In the genomic region with DNA sequence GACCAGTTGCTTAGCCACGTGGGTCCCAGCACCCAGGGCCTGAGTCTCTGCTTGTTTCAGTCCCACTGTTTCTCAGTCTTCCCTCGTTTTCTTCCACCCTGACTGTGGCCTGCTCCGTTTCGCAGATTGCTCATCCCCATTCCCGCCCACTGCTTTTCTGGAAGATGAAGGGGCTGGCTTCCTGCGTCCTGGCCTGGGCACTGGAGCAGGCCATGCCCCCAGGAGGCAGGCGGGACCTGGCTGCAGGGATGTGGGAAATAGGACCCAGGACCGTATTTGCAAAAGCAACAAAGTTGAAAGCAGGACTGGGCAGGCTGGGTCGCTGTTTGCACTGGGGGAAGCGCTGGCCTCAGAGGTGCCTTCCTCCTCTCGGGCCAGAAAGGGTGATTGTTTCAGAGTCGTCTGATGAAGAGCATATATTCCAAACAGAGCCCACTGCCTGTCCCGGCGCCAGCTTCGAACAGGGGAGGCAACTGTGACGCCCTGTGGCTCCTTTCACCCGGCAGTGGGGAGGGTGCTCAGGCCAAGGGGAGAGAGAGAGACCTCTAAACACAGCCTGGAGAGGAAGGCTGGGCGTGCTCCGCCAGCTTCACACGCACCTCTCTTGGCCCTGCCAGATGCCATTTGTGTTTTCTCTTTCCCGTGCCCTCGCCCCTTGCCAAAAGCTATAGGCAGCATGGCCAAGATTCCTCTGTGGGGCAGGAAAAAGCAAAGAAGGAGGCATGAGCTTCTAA, we compare ENCODE assay signal across 1 cellular context.
TF ChIP-seq lines count a peak whose summit lies in the region.

No MANE protein-coding gene starts in this region.

TF ChIP-seq in HepG2, 621 proteins besides CTCF, POLR2A, EP300 and RAD21 (continued from another document and continues in another):
- TF ChIP-seq, protein P1, sequence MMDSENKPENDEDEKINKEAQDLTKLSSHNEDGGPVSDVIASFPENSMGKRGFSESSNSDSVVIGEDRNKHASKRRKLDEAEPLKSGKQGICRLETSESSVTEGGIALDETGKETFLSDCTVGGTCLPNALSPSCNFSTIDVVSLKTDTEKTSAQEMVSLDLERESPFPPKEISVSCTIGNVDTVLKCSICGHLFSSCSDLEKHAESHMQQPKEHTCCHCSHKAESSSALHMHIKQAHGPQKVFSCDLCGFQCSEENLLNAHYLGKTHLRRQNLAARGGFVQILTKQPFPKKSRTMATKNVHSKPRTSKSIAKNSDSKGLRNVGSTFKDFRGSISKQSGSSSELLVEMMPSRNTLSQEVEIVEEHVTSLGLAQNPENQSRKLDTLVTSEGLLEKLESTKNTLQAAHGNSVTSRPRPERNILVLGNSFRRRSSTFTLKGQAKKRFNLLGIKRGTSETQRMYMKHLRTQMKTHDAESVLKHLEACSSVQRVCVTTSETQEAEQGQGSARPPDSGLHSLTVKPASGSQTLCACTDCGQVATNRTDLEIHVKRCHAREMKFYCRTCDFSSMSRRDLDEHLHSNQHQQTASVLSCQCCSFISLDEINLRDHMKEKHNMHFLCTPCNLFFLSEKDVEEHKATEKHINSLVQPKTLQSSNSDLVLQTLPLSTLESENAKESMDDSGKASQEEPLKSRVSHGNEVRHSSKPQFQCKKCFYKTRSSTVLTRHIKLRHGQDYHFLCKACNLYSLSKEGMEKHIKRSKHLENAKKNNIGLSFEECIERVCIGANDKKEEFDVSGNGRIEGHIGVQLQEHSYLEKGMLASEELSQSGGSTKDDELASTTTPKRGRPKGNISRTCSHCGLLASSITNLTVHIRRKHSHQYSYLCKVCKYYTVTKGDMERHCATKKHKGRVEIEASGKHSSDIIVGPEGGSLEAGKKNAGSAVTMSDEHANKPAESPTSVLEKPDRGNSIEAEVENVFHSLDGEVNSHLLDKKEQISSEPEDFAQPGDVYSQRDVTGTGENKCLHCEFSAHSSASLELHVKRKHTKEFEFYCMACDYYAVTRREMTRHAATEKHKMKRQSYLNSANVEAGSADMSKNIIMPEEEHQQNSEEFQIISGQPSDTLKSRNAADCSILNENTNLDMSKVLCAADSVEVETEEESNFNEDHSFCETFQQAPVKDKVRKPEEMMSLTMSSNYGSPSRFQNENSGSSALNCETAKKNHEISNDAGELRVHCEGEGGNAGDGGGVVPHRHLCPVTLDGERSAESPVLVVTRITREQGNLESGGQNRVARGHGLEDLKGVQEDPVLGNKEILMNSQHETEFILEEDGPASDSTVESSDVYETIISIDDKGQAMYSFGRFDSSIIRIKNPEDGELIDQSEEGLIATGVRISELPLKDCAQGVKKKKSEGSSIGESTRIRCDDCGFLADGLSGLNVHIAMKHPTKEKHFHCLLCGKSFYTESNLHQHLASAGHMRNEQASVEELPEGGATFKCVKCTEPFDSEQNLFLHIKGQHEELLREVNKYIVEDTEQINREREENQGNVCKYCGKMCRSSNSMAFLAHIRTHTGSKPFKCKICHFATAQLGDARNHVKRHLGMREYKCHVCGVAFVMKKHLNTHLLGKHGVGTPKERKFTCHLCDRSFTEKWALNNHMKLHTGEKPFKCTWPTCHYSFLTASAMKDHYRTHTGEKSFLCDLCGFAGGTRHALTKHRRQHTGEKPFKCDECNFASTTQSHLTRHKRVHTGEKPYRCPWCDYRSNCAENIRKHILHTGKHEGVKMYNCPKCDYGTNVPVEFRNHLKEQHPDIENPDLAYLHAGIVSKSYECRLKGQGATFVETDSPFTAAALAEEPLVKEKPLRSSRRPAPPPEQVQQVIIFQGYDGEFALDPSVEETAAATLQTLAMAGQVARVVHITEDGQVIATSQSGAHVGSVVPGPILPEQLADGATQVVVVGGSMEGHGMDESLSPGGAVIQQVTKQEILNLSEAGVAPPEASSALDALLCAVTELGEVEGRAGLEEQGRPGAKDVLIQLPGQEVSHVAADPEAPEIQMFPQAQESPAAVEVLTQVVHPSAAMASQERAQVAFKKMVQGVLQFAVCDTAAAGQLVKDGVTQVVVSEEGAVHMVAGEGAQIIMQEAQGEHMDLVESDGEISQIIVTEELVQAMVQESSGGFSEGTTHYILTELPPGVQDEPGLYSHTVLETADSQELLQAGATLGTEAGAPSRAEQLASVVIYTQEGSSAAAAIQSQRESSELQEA (CRISPR knock-in tag; IDR thresholded peaks at IDR 0.05; ENCODE audit: not compliant biosample characterization): peak; percentile 75
- TF ChIP-seq FOSL2 (CRISPR knock-in tag; IDR thresholded peaks at IDR 0.05) (peak; percentile 39; the same call in 1 of the 2 replicates), ATF7-NPFF (CRISPR knock-in tag; IDR thresholded peaks at IDR 0.05; ENCODE audit: low read depth) (peak; percentile 60; the same call in 1 of the 2 replicates), ZBTB20 (CRISPR knock-in tag; IDR thresholded peaks at IDR 0.05; ENCODE audit: borderline replicate concordance, low read depth) (peak; percentile 73; the same call in 1 of the 2 replicates), HNRNPH1 (optimal IDR thresholded peaks at IDR 0.05; ENCODE audit: low read depth, low read length) (no peak), THYN1 (CRISPR knock-in tag; IDR thresholded peaks at IDR 0.05; ENCODE audit: borderline replicate concordance, low read depth) (peak; percentile 80; the same call in 1 of the 2 replicates), MEIS1 (CRISPR knock-in tag; IDR thresholded peaks at IDR 0.05; ENCODE audit: borderline replicate concordance) (peak; percentile 88), ZBTB7B (CRISPR knock-in tag; IDR thresholded peaks at IDR 0.05) (peak; percentile 94), ZNF432 (CRISPR knock-in tag; IDR thresholded peaks at IDR 0.05; ENCODE audit: borderline replicate concordance) (no peak), ZNF431 (CRISPR knock-in tag; IDR thresholded peaks at IDR 0.05; ENCODE audit: borderline replicate concordance, low read depth) (0 out of 2 replicates have a peak, but pooled peaks have one; percentile 17), MIER3 (CRISPR knock-in tag; IDR thresholded peaks at IDR 0.05; ENCODE audit: borderline replicate concordance) (peak; percentile 32; the same call in 1 of the 2 replicates), FOXJ3 (CRISPR knock-in tag; IDR thresholded peaks at IDR 0.05; ENCODE audit: borderline replicate concordance) (peak; percentile 66; the same call in 1 of the 2 replicates), YEATS4 (CRISPR knock-in tag; IDR thresholded peaks at IDR 0.05; ENCODE audit: borderline replicate concordance) (peak; percentile 69; the same call in 1 of the 2 replicates), HMGXB4 (CRISPR knock-in tag; IDR thresholded peaks at IDR 0.05; ENCODE audit: borderline replicate concordance in 1 of 2, low read depth in 1 of 2) (peak in 1 of 2 experiments; percentile 64; a peak in 2 of 4 replicates), BCL6 (CRISPR knock-in tag; IDR thresholded peaks at IDR 0.05) (peak; percentile 72; the same call in 1 of the 2 replicates), BCL3 (CRISPR knock-in tag; IDR thresholded peaks at IDR 0.05) (0 out of 2 replicates have a peak, but pooled peaks have one; percentile 12), STAG1 (CRISPR knock-in tag; IDR thresholded peaks at IDR 0.05) (peak; percentile 47), ZNF878 (CRISPR knock-in tag; IDR thresholded peaks at IDR 0.05) (no peak), TFDP2 (CRISPR knock-in tag; IDR thresholded peaks at IDR 0.05) (peak; percentile 67), ARNTL (CRISPR knock-in tag; IDR thresholded peaks at IDR 0.05) (peak; percentile 80), U2AF2 (IDR thresholded peaks at IDR 0.05; ENCODE audit: low read depth, low read length) (0 out of 2 replicates have a peak, but pooled peaks have one; percentile 39), AKAP8 (CRISPR knock-in tag; IDR thresholded peaks at IDR 0.05) (peak; percentile 74), ZNF629 (CRISPR knock-in tag; conservative IDR thresholded peaks at IDR 0.05) (peak; percentile 43; the same call in 1 of the 2 replicates)
- TF ChIP-seq, protein P2, sequence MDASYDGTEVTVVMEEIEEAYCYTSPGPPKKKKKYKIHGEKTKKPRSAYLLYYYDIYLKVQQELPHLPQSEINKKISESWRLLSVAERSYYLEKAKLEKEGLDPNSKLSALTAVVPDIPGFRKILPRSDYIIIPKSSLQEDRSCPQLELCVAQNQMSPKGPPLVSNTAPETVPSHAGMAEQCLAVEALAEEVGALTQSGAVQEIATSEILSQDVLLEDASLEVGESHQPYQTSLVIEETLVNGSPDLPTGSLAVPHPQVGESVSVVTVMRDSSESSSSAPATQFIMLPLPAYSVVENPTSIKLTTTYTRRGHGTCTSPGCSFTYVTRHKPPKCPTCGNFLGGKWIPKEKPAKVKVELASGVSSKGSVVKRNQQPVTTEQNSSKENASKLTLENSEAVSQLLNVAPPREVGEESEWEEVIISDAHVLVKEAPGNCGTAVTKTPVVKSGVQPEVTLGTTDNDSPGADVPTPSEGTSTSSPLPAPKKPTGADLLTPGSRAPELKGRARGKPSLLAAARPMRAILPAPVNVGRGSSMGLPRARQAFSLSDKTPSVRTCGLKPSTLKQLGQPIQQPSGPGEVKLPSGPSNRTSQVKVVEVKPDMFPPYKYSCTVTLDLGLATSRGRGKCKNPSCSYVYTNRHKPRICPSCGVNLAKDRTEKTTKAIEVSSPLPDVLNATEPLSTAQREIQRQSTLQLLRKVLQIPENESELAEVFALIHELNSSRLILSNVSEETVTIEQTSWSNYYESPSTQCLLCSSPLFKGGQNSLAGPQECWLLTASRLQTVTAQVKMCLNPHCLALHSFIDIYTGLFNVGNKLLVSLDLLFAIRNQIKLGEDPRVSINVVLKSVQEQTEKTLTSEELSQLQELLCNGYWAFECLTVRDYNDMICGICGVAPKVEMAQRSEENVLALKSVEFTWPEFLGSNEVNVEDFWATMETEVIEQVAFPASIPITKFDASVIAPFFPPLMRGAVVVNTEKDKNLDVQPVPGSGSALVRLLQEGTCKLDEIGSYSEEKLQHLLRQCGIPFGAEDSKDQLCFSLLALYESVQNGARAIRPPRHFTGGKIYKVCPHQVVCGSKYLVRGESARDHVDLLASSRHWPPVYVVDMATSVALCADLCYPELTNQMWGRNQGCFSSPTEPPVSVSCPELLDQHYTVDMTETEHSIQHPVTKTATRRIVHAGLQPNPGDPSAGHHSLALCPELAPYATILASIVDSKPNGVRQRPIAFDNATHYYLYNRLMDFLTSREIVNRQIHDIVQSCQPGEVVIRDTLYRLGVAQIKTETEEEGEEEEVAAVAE (CRISPR knock-in tag; IDR thresholded peaks at IDR 0.05; ENCODE audit: borderline replicate concordance): no peak
- TF ChIP-seq, protein P3, sequence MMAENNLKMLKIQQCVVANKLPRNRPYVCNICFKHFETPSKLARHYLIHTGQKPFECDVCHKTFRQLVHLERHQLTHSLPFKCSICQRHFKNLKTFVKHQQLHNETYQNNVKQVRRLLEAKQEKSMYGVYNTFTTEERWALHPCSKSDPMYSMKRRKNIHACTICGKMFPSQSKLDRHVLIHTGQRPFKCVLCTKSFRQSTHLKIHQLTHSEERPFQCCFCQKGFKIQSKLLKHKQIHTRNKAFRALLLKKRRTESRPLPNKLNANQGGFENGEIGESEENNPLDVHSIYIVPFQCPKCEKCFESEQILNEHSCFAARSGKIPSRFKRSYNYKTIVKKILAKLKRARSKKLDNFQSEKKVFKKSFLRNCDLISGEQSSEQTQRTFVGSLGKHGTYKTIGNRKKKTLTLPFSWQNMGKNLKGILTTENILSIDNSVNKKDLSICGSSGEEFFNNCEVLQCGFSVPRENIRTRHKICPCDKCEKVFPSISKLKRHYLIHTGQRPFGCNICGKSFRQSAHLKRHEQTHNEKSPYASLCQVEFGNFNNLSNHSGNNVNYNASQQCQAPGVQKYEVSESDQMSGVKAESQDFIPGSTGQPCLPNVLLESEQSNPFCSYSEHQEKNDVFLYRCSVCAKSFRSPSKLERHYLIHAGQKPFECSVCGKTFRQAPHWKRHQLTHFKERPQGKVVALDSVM (CRISPR knock-in tag; IDR thresholded peaks at IDR 0.05): 0 out of 2 replicates have a peak, but pooled peaks have one; percentile 26
- TF ChIP-seq, protein P4, sequence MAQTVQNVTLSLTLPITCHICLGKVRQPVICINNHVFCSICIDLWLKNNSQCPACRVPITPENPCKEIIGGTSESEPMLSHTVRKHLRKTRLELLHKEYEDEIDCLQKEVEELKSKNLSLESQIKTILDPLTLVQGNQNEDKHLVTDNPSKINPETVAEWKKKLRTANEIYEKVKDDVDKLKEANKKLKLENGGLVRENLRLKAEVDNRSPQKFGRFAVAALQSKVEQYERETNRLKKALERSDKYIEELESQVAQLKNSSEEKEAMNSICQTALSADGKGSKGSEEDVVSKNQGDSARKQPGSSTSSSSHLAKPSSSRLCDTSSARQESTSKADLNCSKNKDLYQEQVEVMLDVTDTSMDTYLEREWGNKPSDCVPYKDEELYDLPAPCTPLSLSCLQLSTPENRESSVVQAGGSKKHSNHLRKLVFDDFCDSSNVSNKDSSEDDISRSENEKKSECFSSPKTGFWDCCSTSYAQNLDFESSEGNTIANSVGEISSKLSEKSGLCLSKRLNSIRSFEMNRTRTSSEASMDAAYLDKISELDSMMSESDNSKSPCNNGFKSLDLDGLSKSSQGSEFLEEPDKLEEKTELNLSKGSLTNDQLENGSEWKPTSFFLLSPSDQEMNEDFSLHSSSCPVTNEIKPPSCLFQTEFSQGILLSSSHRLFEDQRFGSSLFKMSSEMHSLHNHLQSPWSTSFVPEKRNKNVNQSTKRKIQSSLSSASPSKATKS (CRISPR knock-in tag; IDR thresholded peaks at IDR 0.05): no peak
